In genomic region chr2:124316133-124316532, GRCh38 we compare ENCODE assay signal across 23 cellular contexts.
"Had no signal": no experiment of that assay in that cellular context is flagged by ENCODE, and none has a peak within 500 bp of the region (broad histone marks: within the 10 kb centered on the region; RNA-seq: fewer than 3 reads in every experiment).

No MANE protein-coding gene starts in this region.

- DNase-seq: Kasumi-1, KBM-7, MG63, NCI-H1048, NCI-H1417, NCI-H1436, NCI-H187 treated with DMSO at 0.1 percent for 48 hours, NCI-H2227 treated with DMSO at 0.1 percent for 48 hours, NCI-H345, NCI-H510A treated with DMSO at 0.1 percent for 48 hours, NCI-H524 treated with DMSO at 0.1 percent for 48 hours, NCI-H526 treated with DMSO at 0.1 percent for 48 hours, NCI-H82, PC-9, SIG-M5, SJCRH30, SW 1271, T-helper 1 cell had no signal

- H3K4me3 Mint-ChIP-seq: T-helper 1 cell treated with Interleukin-12 subunit alpha and Interleukin-12 subunit beta and Interleukin-4 antibody, amounts not matched to agents 30 μg/mL and 1 μg/mL, for 36 hours had no signal

- H3K9ac ChIP-seq: KMS-11 had no signal

- H3K4me3 ChIP-seq: MG63, PC-9, SJCRH30 had no signal

- H3K36me3 ChIP-seq: MG63, SJCRH30 had no signal

- H3K4me1 ChIP-seq: SJCRH30 had no signal

- H3K27ac Mint-ChIP-seq: T-helper 1 cell treated with Interleukin-12 subunit alpha and Interleukin-12 subunit beta and Interleukin-4 antibody, amounts not matched to agents 30 μg/mL and 1 μg/mL, for 36 hours had no signal

- ATAC-seq: Panc1, Right ventricle myocardium inferior had no signal

- H3K4me2 ChIP-seq: KMS-11, PC-9 had no signal

- H2AFZ ChIP-seq: PC-9 had no signal

- H3K9me3 ChIP-seq: MG63, SJCRH30 had no signal

- H3K27ac ChIP-seq: KMS-11, PC-9, RWPE1, SJCRH30 had no signal

- H3K27me3 ChIP-seq: MG63, SJCRH30 had no signal
